In the genomic region with DNA sequence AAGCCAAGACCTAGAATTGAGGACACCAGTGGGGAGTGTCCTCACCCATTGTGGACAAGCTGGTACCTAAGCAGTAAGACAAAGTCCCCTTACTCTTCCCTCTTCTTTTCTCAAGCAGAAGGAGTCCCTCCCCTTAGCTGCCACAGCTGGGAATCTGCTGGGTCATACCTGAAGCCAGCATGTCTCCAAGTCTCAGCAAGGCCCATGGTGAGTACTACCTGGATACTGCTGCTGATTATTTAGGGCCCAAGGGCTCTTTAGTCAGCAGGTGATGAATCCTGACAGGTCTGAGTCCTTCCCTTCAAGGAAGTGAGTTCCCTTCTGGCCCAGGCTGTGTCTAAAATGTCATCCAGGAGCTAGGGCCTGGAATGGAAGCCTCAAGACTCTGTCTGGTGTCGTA, we compare ENCODE assay signal across 15 cellular contexts.
DNase-seq lines count a peak whose midpoint lies in the region; ATAC-seq, FAIRE-seq and TF ChIP-seq lines count a peak whose summit lies in the region.
"Had no signal": no experiment of that assay in that cellular context is flagged by ENCODE, and none has a peak within 500 bp of the region (broad histone marks: within the 10 kb centered on the region; RNA-seq: fewer than 3 reads in every experiment).

No MANE protein-coding gene starts in this region.

- H4K91ac ChIP-seq in trophoblast cell (ENCODE audit: low read depth, low read length), result peak overlapping the region; percentile 91

- no peak overlapping the region for H3K23ac ChIP-seq in trophoblast cell (ENCODE audit: low read length)

- WGBS in K562 (ENCODE audit: insufficient coverage, low coverage, missing lambda C conversion rate), result 67% methylated on average over 1 of the region's 1 CpG
- no CpG with 5 or more reads among the region's 1 CpG for WGBS in trophoblast cell (ENCODE audit: extremely low coverage, insufficient coverage, insufficient read length)

- peak overlapping the region; percentile 33; the same call in 1 of the 2 replicates for H2AFZ ChIP-seq in K562 (ENCODE audit: low read depth, low read length)
- no peak overlapping the region for H2AFZ ChIP-seq in trophoblast cell (ENCODE audit: insufficient read depth, low read length, poor library complexity)
- H2AFZ ChIP-seq: GM23338 had no signal

- peak overlapping the region; percentile 77 for H2BK5ac ChIP-seq in trophoblast cell (ENCODE audit: low read depth, low read length, poor library complexity)

- DNase-seq in K562 (ENCODE audit: extremely low read depth in 1 of 4, low spot score in 3 of 4), result no peak
- peak; percentile 22 for DNase-seq in epithelial cell of prostate (ENCODE audit: low read depth, low spot score)
- peak; percentile 31 to 54 for DNase-seq in trophoblast cell
- DNase-seq in GF-D8 (lab: John Stamatoyannopoulos, UW), result no peak
- DNase-seq in NCI-H2029 (lab: John Stamatoyannopoulos, UW), result no peak
- DNase-seq: Caco-2; CD8-positive, alpha-beta memory T cell; DMS53; HCEC 1CT; HFFc6 had no signal

- no peak overlapping the region for H3K4ac ChIP-seq in trophoblast cell (ENCODE audit: low read depth, low read length)

- peak overlapping the region; percentile 92 for H2BK120ac ChIP-seq in trophoblast cell (ENCODE audit: insufficient read depth, low read length, poor library complexity)

- no peak overlapping the region for H3K4me2 ChIP-seq in K562 (ENCODE audit: insufficient read depth, low read length)
- no peak overlapping the region for H3K4me2 ChIP-seq in trophoblast cell (ENCODE audit: low read length)
- H3K4me2 ChIP-seq: A549, GM23338 had no signal

- ATAC-seq in K562 (peak; percentile 52), SK-N-SH treated with all-trans-retinoic acid at 6 μM for 48 hours (no peak)
- ATAC-seq: A549 had no signal

- TF ChIP-seq EP300 in K562 (IDR thresholded peaks at IDR 0.05; ENCODE audit: low read length), result no peak

- intact Hi-C loops in K562 (cut with micrococcal nuclease), result loop anchor here (5.0 kb wide), 1 partner anchor 32 kb away; no protein-coding TSS in a partner anchor

- no peaks in the 10 kb centered on the region for H3K79me2 ChIP-seq in K562 (ENCODE audit: control insufficient read depth, insufficient read depth, low read length)
- no peaks in the 10 kb centered on the region for H3K79me2 ChIP-seq in trophoblast cell (ENCODE audit: control insufficient read depth, insufficient read depth, low read length, poor library complexity)

- CTCF ChIA-PET in K562 (lab: Yijun Ruan, JAX; ENCODE audit: low intra/inter-chr PET ratio), result no interaction called here

- peak overlapping the region; percentile 67 for H2BK12ac ChIP-seq in trophoblast cell (ENCODE audit: low read length)

- H4K8ac ChIP-seq in trophoblast cell (ENCODE audit: low read depth, low read length), result peak overlapping the region; percentile 5

- no peak overlapping the region for H3K4me3 ChIP-seq in HUES6 (ENCODE audit: low read depth, low read length)
- no peak overlapping the region for H3K4me3 ChIP-seq in K562
- no peak overlapping the region for H3K4me3 ChIP-seq in trophoblast cell (ENCODE audit: low read depth, low read length)
- H3K4me3 ChIP-seq: A549, GM23338 had no signal

- H3K79me1 ChIP-seq in trophoblast cell (ENCODE audit: low read length), result peaks cover 7% of the 10 kb centered on the region

- no peaks in the 10 kb centered on the region for H3K9me1 ChIP-seq in K562 (ENCODE audit: control insufficient read depth, insufficient read depth, low read length)

- H3K9me3 ChIP-seq in HUES6 (ENCODE audit: control insufficient read depth, insufficient read depth, low read depth, low read length) (0 out of 2 replicates have a peak, but pooled peaks cover 6% of the 10 kb centered on the region), K562 (replicated peaks; ENCODE audit: control insufficient read depth, insufficient read depth, low read depth, low read length) (peaks cover 5% of the 10 kb centered on the region), trophoblast cell (ENCODE audit: insufficient read depth, low read depth, low read length) (no peaks in the 10 kb centered on the region)
- H3K9me3 ChIP-seq: A549 had no signal

- no peaks in the 10 kb centered on the region for H3K36me3 ChIP-seq in HUES6 (ENCODE audit: control insufficient read depth, insufficient read depth, low read length)
- no peaks in the 10 kb centered on the region for H3K36me3 ChIP-seq in K562 (ENCODE audit: control insufficient read depth, insufficient read depth, low read length)
- H3K36me3 ChIP-seq in trophoblast cell (ENCODE audit: control insufficient read depth in 1 of 2, insufficient read depth in 2 of 2, low read length in 2 of 2), result no peaks in the 10 kb centered on the region

- POLR2A ChIA-PET in K562 (lab: Yijun Ruan, JAX), result no interaction called here

- H4K20me1 ChIP-seq in K562 (replicated peaks; ENCODE audit: control insufficient read depth, insufficient read depth, low read length), result no peaks in the 10 kb centered on the region

- H3K4me1 ChIP-seq in HUES6 (ENCODE audit: control insufficient read depth, insufficient read depth, low read length) (peaks cover 7% of the 10 kb centered on the region; the same call in 1 of the 2 replicates), K562 (replicated peaks in 1 of 2; ENCODE audit: control insufficient read depth in 2 of 2, insufficient read depth in 2 of 2, low read length in 2 of 2) (peaks cover 3% of the 10 kb centered on the region in 2 experiments; a peak in 3 of 5 replicates), trophoblast cell (ENCODE audit: control insufficient read depth in 1 of 2, insufficient read depth in 2 of 2, low read length in 2 of 2) (peaks cover 10 to 11% of the 10 kb centered on the region in 2 experiments)
- H3K4me1 ChIP-seq: A549, Caco-2 had no signal

- peak overlapping the region; percentile 89 for H3K14ac ChIP-seq in trophoblast cell (ENCODE audit: low read length)

- H2AK5ac ChIP-seq in trophoblast cell (ENCODE audit: low read length), result no peak overlapping the region

- TF ChIP-seq POLR2A in K562 (conservative IDR thresholded peaks at IDR 0.05), result no peak

- no peak for TF ChIP-seq CTCF in K562 (IDR thresholded peaks at IDR 0.05 in 2 of 3, conservative IDR thresholded peaks at IDR 0.05 in 1 of 3; ENCODE audit: insufficient read depth in 2 of 3, low read depth in 1 of 3, low read length in 3 of 3)

- H3K18ac ChIP-seq in trophoblast cell (ENCODE audit: low read length), result peak overlapping the region; percentile 51

- BruUV-seq in K562 (replicated peaks; lab: Mats Ljungman, UMichigan), result no TSS peak

- no peak for TF ChIP-seq RAD21 in K562 (CRISPR knock-in tag; conservative IDR thresholded peaks at IDR 0.05 in 1 of 2, IDR thresholded peaks at IDR 0.05 in 1 of 2)

- H3K27ac ChIP-seq in HUES6 (ENCODE audit: low read depth, low read length) (no peak overlapping the region), K562 (ENCODE audit: extremely low read depth, low read depth, low read length) (no peak overlapping the region), epithelial cell of prostate (peak overlapping the region; percentile 44), trophoblast cell (ENCODE audit: low read depth, low read length) (peak overlapping the region; percentile 78)
- H3K27ac ChIP-seq: A549 had no signal

- H3K9ac ChIP-seq in HUES6 (ENCODE audit: low read length), result peak overlapping the region; percentile 45
- no peak overlapping the region for H3K9ac ChIP-seq in K562 (ENCODE audit: insufficient read depth in 1 of 2, low read depth in 2 of 2, low read length in 2 of 2)
- H3K9ac ChIP-seq in trophoblast cell (ENCODE audit: low read length), result no peak overlapping the region

- in situ Hi-C loops in K562 (cut with MboI), result no loop called here

- no peak overlapping the region for H4K12ac ChIP-seq in trophoblast cell (ENCODE audit: low read depth, low read length)

- no peak for FAIRE-seq in K562 (lab: Jason Lieb, UNC)
- FAIRE-seq: A549, HTR-8/SVneo had no signal

- H3K27me3 ChIP-seq in HUES6 (ENCODE audit: control insufficient read depth, insufficient read depth, low read length), result no peaks in the 10 kb centered on the region
- H3K27me3 ChIP-seq in K562 (ENCODE audit: control insufficient read depth in 2 of 2, insufficient read depth in 2 of 2, low read length in 2 of 2), result no peaks in the 10 kb centered on the region
- H3K27me3 ChIP-seq in trophoblast cell (ENCODE audit: insufficient read depth, low read length), result no peaks in the 10 kb centered on the region

TF ChIP-seq in K562, 482 proteins besides CTCF, POLR2A, EP300 and RAD21:
- peak; percentile 37; the same call in 1 of the 2 replicates for TF ChIP-seq NFE2 (IDR thresholded peaks at IDR 0.05; ENCODE audit: low read depth)
- TF ChIP-seq, protein P1, sequence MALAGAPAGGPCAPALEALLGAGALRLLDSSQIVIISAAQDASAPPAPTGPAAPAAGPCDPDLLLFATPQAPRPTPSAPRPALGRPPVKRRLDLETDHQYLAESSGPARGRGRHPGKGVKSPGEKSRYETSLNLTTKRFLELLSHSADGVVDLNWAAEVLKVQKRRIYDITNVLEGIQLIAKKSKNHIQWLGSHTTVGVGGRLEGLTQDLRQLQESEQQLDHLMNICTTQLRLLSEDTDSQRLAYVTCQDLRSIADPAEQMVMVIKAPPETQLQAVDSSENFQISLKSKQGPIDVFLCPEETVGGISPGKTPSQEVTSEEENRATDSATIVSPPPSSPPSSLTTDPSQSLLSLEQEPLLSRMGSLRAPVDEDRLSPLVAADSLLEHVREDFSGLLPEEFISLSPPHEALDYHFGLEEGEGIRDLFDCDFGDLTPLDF (CRISPR knock-in tag; IDR thresholded peaks at IDR 0.05), result no peak

TF ChIP-seq in SK-N-SH treated with all-trans-retinoic acid at 6 μM for 48 hours, 23 proteins besides CTCF, POLR2A, EP300 and RAD21 (continues in another document):
- TF ChIP-seq ZC3H10 (CRISPR knock-in tag; IDR thresholded peaks at IDR 0.05) (no peak), PPARA (CRISPR knock-in tag; IDR thresholded peaks at IDR 0.05; ENCODE audit: borderline replicate concordance) (no peak)

Comparison
In these comparisons a context has a peak if more than half of its experiments do, and no peak if none do; other contexts are left out.
1. H3K27ac ChIP-seq: peak in epithelial cell of prostate (single experiment) and trophoblast cell (single experiment); none in HUES6 (single experiment) and K562 (single experiment).
2. DNase-seq: peak in epithelial cell of prostate (single experiment) and trophoblast cell (2 of 2); none in K562 (0 of 4), GF-D8 (single experiment) and NCI-H2029 (single experiment).